8 cellular contexts compared by ENCODE assay signal in the genomic region with DNA sequence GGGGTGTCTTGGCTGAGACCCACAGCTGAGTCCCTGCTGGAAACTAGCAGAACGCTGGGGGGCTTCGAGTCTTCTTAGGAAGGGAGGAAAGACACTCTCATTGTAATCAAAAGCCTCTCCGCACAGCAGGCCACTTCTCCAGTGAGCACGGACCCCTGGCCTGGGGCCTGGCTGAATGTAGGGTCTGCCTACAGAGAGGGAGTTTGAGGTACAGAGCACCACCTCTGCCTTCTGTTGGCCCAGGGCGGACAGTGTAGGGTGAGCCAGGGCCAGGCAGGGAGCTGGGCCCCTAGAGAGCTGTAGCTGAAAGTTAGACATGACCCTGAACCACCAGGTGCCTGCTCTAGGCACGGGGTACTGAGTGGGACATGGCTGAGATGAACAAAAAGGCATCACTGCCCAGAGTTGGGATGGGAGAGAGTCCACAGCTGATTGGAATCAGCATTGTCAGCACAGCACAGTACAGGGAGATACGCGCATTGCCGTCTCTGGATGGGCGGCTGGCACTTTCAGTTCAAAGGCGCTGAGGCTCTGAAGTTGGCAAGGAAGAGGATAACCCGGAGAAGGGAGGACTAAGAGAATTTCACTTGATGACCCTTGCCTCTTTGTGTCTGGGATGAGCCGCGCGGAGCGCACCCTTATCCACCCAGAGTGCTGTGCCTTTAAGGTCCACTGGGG. TPM values are rescaled to one million over a fixed set of nuclear protein-coding genes. Genes with fewer than 3 reads are reported as not detected.
DNase-seq lines count a peak whose midpoint lies in the region; ATAC-seq and TF ChIP-seq lines count a peak whose summit lies in the region.

No MANE protein-coding gene starts in this region.

- no peak overlapping the region for H3K4me3 ChIP-seq in GM12865 (ENCODE audit: low read depth, low read length)
- H3K4me3 ChIP-seq in H7 (ENCODE audit: insufficient read depth, low read depth, low read length) = peak overlapping the region; percentile 68

- H3K27me3 ChIP-seq in H7 (ENCODE audit: control insufficient read depth, insufficient read depth, low read length) = peaks cover 43% of the 10 kb centered on the region

- H3K9me3 Mint-ChIP-seq in stimulated activated effector memory CD8-positive, alpha-beta T cell treated with anti-CD3 and anti-CD28 coated beads, Interleukin-12 subunit alpha, Interleukin-12 subunit beta, amount 100 ng/mL, for 72 hours = peaks cover 6% of the 10 kb centered on the region

- in situ Hi-C loops in SK-MEL-5 (cut with HindIII; ENCODE audit: low pct_unique_long_range_greater_than_20kb, low sequenced_read_pairs) = loop anchor here (25.0 kb wide), 2 partner anchors 272 to 372 kb away; a partner anchor contains a TSS

- peak; percentile 9 for ATAC-seq in left ventricle myocardium superior
- ATAC-seq in stimulated activated effector memory CD8-positive, alpha-beta T cell treated with anti-CD3 and anti-CD28 coated beads, Interleukin-12 subunit alpha, Interleukin-12 subunit beta, amount 100 ng/mL, for 72 hours = peak; percentile 65

- no peak overlapping the region for H3K27ac Mint-ChIP-seq in stimulated activated effector memory CD8-positive, alpha-beta T cell treated with anti-CD3 and anti-CD28 coated beads, Interleukin-12 subunit alpha, Interleukin-12 subunit beta, amount 100 ng/mL, for 72 hours

- no peak overlapping the region for H3K4me3 Mint-ChIP-seq in stimulated activated effector memory CD8-positive, alpha-beta T cell treated with anti-CD3 and anti-CD28 coated beads, Interleukin-12 subunit alpha, Interleukin-12 subunit beta, amount 100 ng/mL, for 72 hours

- H3K4me1 Mint-ChIP-seq in stimulated activated effector memory CD8-positive, alpha-beta T cell treated with anti-CD3 and anti-CD28 coated beads, Interleukin-12 subunit alpha, Interleukin-12 subunit beta, amount 100 ng/mL, for 72 hours = no peaks in the 10 kb centered on the region

- TF ChIP-seq CTCF in GM12865 (IDR thresholded peaks at IDR 0.05; ENCODE audit: insufficient read depth, low read depth, low read length, missing control alignments) = peak; percentile 70

- intact Hi-C loops in left ventricle myocardium superior (cut with micrococcal nuclease) = loop anchor here (5.0 kb wide), 1 partner anchor 272 kb away; no protein-coding TSS in a partner anchor

- H3K36me3 Mint-ChIP-seq in stimulated activated effector memory CD8-positive, alpha-beta T cell treated with anti-CD3 and anti-CD28 coated beads, Interleukin-12 subunit alpha, Interleukin-12 subunit beta, amount 100 ng/mL, for 72 hours = no peaks in the 10 kb centered on the region

- H3K36me3 ChIP-seq in H7 (replicated peaks; ENCODE audit: control insufficient read depth, insufficient read depth, low read length) = no peaks in the 10 kb centered on the region

- no peak for DNase-seq in GM12865 (ENCODE audit: low read depth)
- DNase-seq in H7 = no peak
- DNase-seq in SK-MEL-5 (ENCODE audit: low read depth, low spot score) = peak; percentile 50
- DNase-seq in left ventricle myocardium superior = no peak
- no peak for DNase-seq in stimulated activated effector memory CD8-positive, alpha-beta T cell treated with anti-CD3 and anti-CD28 coated beads, Interleukin-12 subunit alpha, Interleukin-12 subunit beta, amount 100 ng/mL, for 72 hours (ENCODE audit: low spot score in 2 of 2)
- no peak for DNase-seq in NCI-H1436 (lab: John Stamatoyannopoulos, UW)
- DNase-seq in NCI-H2196 treated with DMSO at 0.1 percent for 48 hours (lab: John Stamatoyannopoulos, UW; ENCODE audit: unreplicated experiment) = no peak
- DNase-seq in iPS-NIHi7 (ENCODE audit: extremely low spot score) = no peak

RNA-seq across cellular contexts. Expression of a gene that starts 0.4 kb away (rescaled TPM):
- 0.04 and 0.38 TPM in 2 replicates for total RNA-seq in H7 (2014; rRNA removed; shearing (Covaris generic))
- 0.05 TPM in 1 of 2 replicates, not detected in the other for total RNA-seq in SK-MEL-5 (2014; rRNA removed; shearing (Covaris generic))
- polyA plus RNA-seq in SK-MEL-5 (2015; cell fraction: cytosol; rRNA removed) = not detected in 2 replicates
- not detected in 2 replicates for polyA plus RNA-seq in SK-MEL-5 (2015; cell fraction: nucleus; rRNA removed)
- total RNA-seq in left ventricle myocardium superior = 0.40 TPM
